Comparison of ENCODE assay signal across 8 cellular contexts in the genomic region with DNA sequence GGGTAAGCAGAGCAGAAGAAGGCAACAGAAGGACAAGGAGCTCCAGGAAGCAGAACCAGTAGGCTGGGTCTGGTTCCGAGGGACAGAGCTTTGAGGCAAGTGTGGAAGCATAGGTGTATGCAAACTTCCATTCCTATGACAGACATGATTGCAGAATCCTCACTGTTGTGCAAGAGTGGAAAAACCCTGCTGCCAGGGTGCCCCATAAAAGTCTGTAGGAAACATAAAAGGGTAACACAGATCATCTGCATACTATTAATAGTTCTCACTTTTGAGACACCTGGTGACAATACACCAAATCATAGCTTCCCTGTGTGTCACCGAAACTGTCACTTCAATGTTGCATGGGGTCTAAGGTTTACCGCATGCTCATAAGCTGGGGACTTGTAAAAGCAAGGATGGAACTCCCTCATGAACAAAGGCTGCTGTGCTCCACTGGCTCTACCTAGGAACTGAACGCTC. TPM values are rescaled to one million over a fixed set of nuclear protein-coding genes. Genes with fewer than 3 reads are reported as not detected.
A peak's percentile ranks its signal among the peaks of the same experiment; 100 is the strongest.
DNase-seq lines count a peak whose midpoint lies in the region; ATAC-seq lines count a peak whose summit lies in the region.

No MANE protein-coding gene starts in this region.

- no peaks in the 10 kb centered on the region for H3K27me3 ChIP-seq in adipocyte (replicated peaks; ENCODE audit: control insufficient read depth, insufficient read depth, low read length)

- H3K36me3 ChIP-seq in adipocyte (ENCODE audit: control insufficient read depth, insufficient read depth, low read length, severe bottlenecking) = peaks cover 59% of the 10 kb centered on the region

- peaks cover 57% of the 10 kb centered on the region for H3K4me1 ChIP-seq in adipocyte (ENCODE audit: control insufficient read depth, insufficient read depth, low read length)

- DNase-seq in stimulated activated CD4-positive, alpha-beta T cell treated with anti-CD3 and anti-CD28 coated beads, Interleukin-4, amount 100 ng/mL, for 24 hours = peak; percentile 22
- DNase-seq in stimulated activated CD4-positive, alpha-beta T cell treated with anti-CD3 and anti-CD28 coated beads, Interleukin-12 subunit alpha, Interleukin-12 subunit beta, amount 100 ng/mL, for 4 hours = no peak
- DNase-seq in adipocyte (ENCODE audit: low read depth) = peak; percentile 65
- DNase-seq in epidermal melanocyte (ENCODE audit: insufficient read length, low spot score) = no peak
- DNase-seq in left ventricle myocardium superior = no peak

- no peak overlapping the region for H3K9ac ChIP-seq in adipocyte (ENCODE audit: low read length)

- intact Hi-C loops in left ventricle myocardium superior (cut with micrococcal nuclease) = no loop called here

- ATAC-seq in HG03060 (IDR thresholded peaks at IDR 0.05; ENCODE audit: low read depth, unreplicated experiment) (peak; percentile 58), HG02571 (IDR thresholded peaks at IDR 0.05; ENCODE audit: unreplicated experiment) (no peak), HG03025 (IDR thresholded peaks at IDR 0.05; ENCODE audit: low FRiP score, unreplicated experiment) (no peak), left ventricle myocardium superior (no peak)

- no peaks in the 10 kb centered on the region for H3K9me3 ChIP-seq in adipocyte (ENCODE audit: control insufficient read depth, low read length)

- H3K4me3 ChIP-seq in adipocyte (ENCODE audit: low read length) = no peak overlapping the region

RNA-seq across cellular contexts. Expression of gene ARHGAP17, which starts 39.7 kb away (rescaled TPM):
- 72.2 TPM for total RNA-seq in left ventricle myocardium superior

Comparison
In these comparisons a context has a peak if more than half of its experiments do, and no peak if none do; other contexts are left out.
1. DNase-seq: peak in stimulated activated CD4-positive, alpha-beta T cell treated with anti-CD3 and anti-CD28 coated beads, Interleukin-4, amount 100 ng/mL, for 24 hours (single experiment) and adipocyte (single experiment); none in stimulated activated CD4-positive, alpha-beta T cell treated with anti-CD3 and anti-CD28 coated beads, Interleukin-12 subunit alpha, Interleukin-12 subunit beta, amount 100 ng/mL, for 4 hours (single experiment), epidermal melanocyte (single experiment) and left ventricle myocardium superior (single experiment).